8 cellular contexts compared by ENCODE assay signal in genomic region chr17:82291582-82292250, GRCh38. TPM values are rescaled to one million over a fixed set of nuclear protein-coding genes. Genes with fewer than 3 reads are reported as not detected.
DNase-seq lines count a peak whose midpoint lies in the region; ATAC-seq and TF ChIP-seq lines count a peak whose summit lies in the region.

No MANE protein-coding gene starts in this region.

- 0 out of 2 replicates have a peak, but pooled peaks cover 3% of the 10 kb centered on the region for H3K79me2 ChIP-seq in GM23338 (replicated peaks; ENCODE audit: insufficient read depth)
- H3K79me2 ChIP-seq in fibroblast of lung (ENCODE audit: control insufficient read depth, insufficient read depth, low read length): no peaks in the 10 kb centered on the region

- H2AFZ ChIP-seq in GM23338 (peak overlapping the region; percentile 76; the same call in 1 of the 2 replicates), fibroblast of lung (ENCODE audit: low read length) (no peak overlapping the region)

- H3K4me1 ChIP-seq in GM23338 (ENCODE audit: insufficient read depth): peaks cover 8% of the 10 kb centered on the region; the same call in 1 of the 2 replicates
- H3K4me1 ChIP-seq in fibroblast of lung (ENCODE audit: control insufficient read depth, extremely low read depth, insufficient read depth, low read length): peaks cover 24% of the 10 kb centered on the region

- no peaks in the 10 kb centered on the region for H4K20me1 ChIP-seq in GM23338 (replicated peaks; ENCODE audit: insufficient read depth)
- no peaks in the 10 kb centered on the region for H4K20me1 ChIP-seq in fibroblast of lung (ENCODE audit: control insufficient read depth, extremely low read depth, insufficient read depth, low read length)

- H3K4me1 Mint-ChIP-seq in GM23338: peaks cover 16% of the 10 kb centered on the region

- no peaks in the 10 kb centered on the region; the same call in 2 of the 3 replicates for H3K9me3 Mint-ChIP-seq in GM23338

- H3K27ac Mint-ChIP-seq in GM23338: no peak overlapping the region

- no peaks in the 10 kb centered on the region; the same call in 2 of the 3 replicates for H3K36me3 Mint-ChIP-seq in GM23338 (ENCODE audit: low read depth)

- H3K9me2 ChIP-seq in GM23338 (ENCODE audit: insufficient read depth): no peaks in the 10 kb centered on the region

- peak overlapping the region; percentile 77 for H3K4me3 ChIP-seq in GM23338
- peak overlapping the region; percentile 58 to 88 (median 66) for H3K4me3 ChIP-seq in fibroblast of lung (replicated peaks in 1 of 4; ENCODE audit: control extremely low read depth in 1 of 4, insufficient read depth in 1 of 4, low read depth in 3 of 4, low read length in 4 of 4)
- peak overlapping the region; percentile 77 for H3K4me3 ChIP-seq in skeletal muscle cell (ENCODE audit: low read depth, low read length)

- H3F3A ChIP-seq in GM23338 (replicated peaks; ENCODE audit: low read depth): peaks cover 17% of the 10 kb centered on the region

- H3K9me3 ChIP-seq in fibroblast of lung (ENCODE audit: control insufficient read depth, insufficient read depth, low read depth, low read length): no peaks in the 10 kb centered on the region

- H3K36me3 ChIP-seq in GM23338 (ENCODE audit: insufficient read depth) (no peaks in the 10 kb centered on the region), fibroblast of lung (ENCODE audit: control insufficient read depth, insufficient read depth, low read length) (no peaks in the 10 kb centered on the region)

- no peak for TF ChIP-seq POLR2A in erythroblast (IDR thresholded peaks at IDR 0.05; ENCODE audit: low read length)

- H3K4me2 ChIP-seq in GM23338: peak overlapping the region; percentile 83
- H3K4me2 ChIP-seq in fibroblast of lung (ENCODE audit: extremely low read depth, insufficient read depth, low read length): peak overlapping the region; percentile 77

- H3K9ac ChIP-seq in fibroblast of lung (ENCODE audit: insufficient read depth, low read length): no peak overlapping the region

- H3K27ac ChIP-seq in GM23338 (ENCODE audit: low read depth): peak overlapping the region; percentile 87
- H3K27ac ChIP-seq in fibroblast of lung (ENCODE audit: insufficient read depth, low read length): peak overlapping the region; percentile 68

- TF ChIP-seq CTCF in GM23338 (conservative IDR thresholded peaks at IDR 0.05; ENCODE audit: low read depth in 2 of 2) (no peak), fibroblast of lung (conservative IDR thresholded peaks at IDR 0.05 in 1 of 2, IDR thresholded peaks at IDR 0.05 in 1 of 2; ENCODE audit: low read depth in 1 of 2, low read length in 2 of 2) (no peak)

- H3K27me3 ChIP-seq in GM23338 (ENCODE audit: insufficient read depth) (peaks cover 4% of the 10 kb centered on the region; the same call in 1 of the 2 replicates), fibroblast of lung (ENCODE audit: control insufficient read depth, insufficient read depth, low read length) (no peaks in the 10 kb centered on the region)

- H3K27me3 Mint-ChIP-seq in GM23338 (ENCODE audit: insufficient read depth, low read depth, poor library complexity): peaks cover 8% of the 10 kb centered on the region

- no peak for ATAC-seq in GM23338

- DNase-seq in GM23338 (ENCODE audit: low spot score) (no peak), SKM-1 (lab: John Stamatoyannopoulos, UW; ENCODE audit: unreplicated experiment) (peak; percentile 24), fibroblast of lung (ENCODE audit: low read depth in 2 of 2) (no peak), skeletal muscle cell (ENCODE audit: low read depth) (no peak), NCI-H2107 treated with DMSO at 0.1 percent for 48 hours (lab: John Stamatoyannopoulos, UW; ENCODE audit: unreplicated experiment) (no peak), GM19238 (ENCODE audit: insufficient read length, low spot score) (no peak), erythroblast (lab: John Stamatoyannopoulos, UW) (no peak), amygdala (lab: John Stamatoyannopoulos, UW) (no peak)

- H3K4me3 Mint-ChIP-seq in GM23338: peak overlapping the region; percentile 67

TF ChIP-seq in GM23338, 12 proteins besides CTCF, POLR2A, EP300 and RAD21 (continues in another document):
- TF ChIP-seq ZNF114 (CRISPR knock-in tag; IDR thresholded peaks at IDR 0.05): no peak
- TF ChIP-seq POLR2AphosphoS5 (IDR thresholded peaks at IDR 0.05; ENCODE audit: low read depth): no peak
- no peak for TF ChIP-seq NANOG (IDR thresholded peaks at IDR 0.05; ENCODE audit: borderline replicate concordance)
- no peak for TF ChIP-seq JUNB (IDR thresholded peaks at IDR 0.05; ENCODE audit: unreplicated experiment)
- no peak for TF ChIP-seq ZNF462 (CRISPR knock-in tag; IDR thresholded peaks at IDR 0.05)

RNA-seq across cellular contexts. Expression of gene CSNK1D, which starts 18.2 kb away (rescaled TPM):
- 48.4 and 66.4 TPM in 2 replicates for total RNA-seq in GM23338 (2014; rRNA removed; shearing (Covaris generic))
- 43.5 and 55.3 TPM in 2 replicates for polyA plus RNA-seq in GM23338 (2016; fragmentation: Nextera tagmentation; extraction: Ambion mirVana)
- total RNA-seq in fibroblast of lung: 41.3 and 64.9 TPM in 2 replicates
- 112 and 139 TPM in 2 replicates for polyA plus RNA-seq in fibroblast of lung
- 97.6 and 104 TPM in 2 replicates for polyA plus RNA-seq in fibroblast of lung (2012)
- 201 and 240 TPM in 2 replicates for polyA minus RNA-seq in fibroblast of lung (ENCODE audit: low replicate concordance)

RNA-seq across cellular contexts. Expression of gene CD7, which starts 25.7 kb away (rescaled TPM):
- 0.42 and 0.58 TPM in 2 replicates for total RNA-seq in GM23338 (2014; rRNA removed; shearing (Covaris generic))
- polyA plus RNA-seq in GM23338 (2016; fragmentation: Nextera tagmentation; extraction: Ambion mirVana): 0.44 TPM in 1 of 2 replicates, not detected in the other
- total RNA-seq in fibroblast of lung: under 0.01 and 0.17 TPM in 2 replicates
- not detected in 2 replicates for polyA plus RNA-seq in fibroblast of lung
- 0.10 TPM in 1 of 2 replicates, not detected in the other for polyA plus RNA-seq in fibroblast of lung (2012)
- 0.47 TPM in 1 of 2 replicates, not detected in the other for polyA minus RNA-seq in fibroblast of lung (ENCODE audit: low replicate concordance)

RNA-seq across cellular contexts. Expression of gene SECTM1, which starts 41.9 kb away (rescaled TPM):
- total RNA-seq in GM23338 (2014; rRNA removed; shearing (Covaris generic)): 0.16 and 1.3 TPM in 2 replicates
- polyA plus RNA-seq in GM23338 (2016; fragmentation: Nextera tagmentation; extraction: Ambion mirVana) (0.21 TPM in 1 of 2 replicates, not detected in the other), fibroblast of lung (17.5 and 21.0 TPM in 2 replicates)
- 17.3 and 31.1 TPM in 2 replicates for total RNA-seq in fibroblast of lung
- 35.7 and 37.2 TPM in 2 replicates for polyA plus RNA-seq in fibroblast of lung (2012)
- polyA minus RNA-seq in fibroblast of lung (ENCODE audit: low replicate concordance): 80.7 and 91.7 TPM in 2 replicates
